In the genomic region with DNA sequence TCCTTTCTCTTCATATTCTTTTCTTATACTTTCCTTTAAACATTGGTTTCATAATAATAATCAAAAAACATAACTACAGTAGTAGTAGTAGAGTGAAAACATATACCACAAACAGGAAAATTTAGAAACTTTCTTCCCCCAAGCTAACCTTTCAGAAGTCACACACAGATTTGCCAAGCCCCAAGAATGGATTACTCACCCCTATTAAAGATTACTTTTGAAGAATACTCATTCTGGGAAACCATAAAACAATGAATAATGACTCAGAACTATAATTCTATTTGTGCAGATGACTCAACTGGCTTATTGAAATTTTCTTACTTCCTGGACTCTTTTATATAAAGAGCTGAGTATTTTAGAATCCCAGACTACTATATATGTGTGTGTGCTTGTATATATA, we compare ENCODE assay signal across 8 cellular contexts.
DNase-seq lines count a peak whose midpoint lies in the region; ATAC-seq and TF ChIP-seq lines count a peak whose summit lies in the region.

No MANE protein-coding gene starts in this region.

- H3K9me2 ChIP-seq in PC-9 (ENCODE audit: insufficient read depth) (no peaks in the 10 kb centered on the region), OCI-LY7 (ENCODE audit: insufficient read depth, low read length) (no peaks in the 10 kb centered on the region)

- H3F3A ChIP-seq in PC-9 (ENCODE audit: insufficient read depth, low read depth): peaks cover 26% of the 10 kb centered on the region

- H3K4me2 ChIP-seq in PC-9 (0 out of 2 replicates have a peak overlapping the region, but pooled peaks have one; percentile 27), OCI-LY7 (ENCODE audit: low read length) (no peak overlapping the region)

- peaks cover 1 to 24% (median 5%) of the 10 kb centered on the region in 5 donors for H3K27me3 Mint-ChIP-seq in naive thymus-derived CD8-positive, alpha-beta T cell

- DNase-seq in PC-9: peak in 1 of 2 experiments; percentile 87
- peak; percentile 89 for DNase-seq in kidney glomerular epithelial cell (lab: John Stamatoyannopoulos, UW)
- DNase-seq in OCI-LY7 (ENCODE audit: low spot score): no peak
- no peak for DNase-seq in NCI-H128 (lab: John Stamatoyannopoulos, UW; ENCODE audit: unreplicated experiment)
- no peak for DNase-seq in NCI-H187 treated with DMSO at 0.1 percent for 48 hours (lab: John Stamatoyannopoulos, UW)
- no peak for DNase-seq in naive thymus-derived CD8-positive, alpha-beta T cell

- H3K4me3 ChIP-seq in PC-9: no peak overlapping the region
- H3K4me3 ChIP-seq in OCI-LY7 (ENCODE audit: low read depth, low read length, poor library complexity, severe bottlenecking): no peak overlapping the region

- H3K4me1 ChIP-seq in PC-9 (replicated peaks; ENCODE audit: insufficient read depth): peaks cover 33% of the 10 kb centered on the region
- no peaks in the 10 kb centered on the region for H3K4me1 ChIP-seq in OCI-LY7 (ENCODE audit: insufficient read depth, low read length, poor library complexity, severe bottlenecking)

- TF ChIP-seq CTCF in PC-9 (conservative IDR thresholded peaks at IDR 0.05) (no peak), OCI-LY7 (conservative IDR thresholded peaks at IDR 0.05; ENCODE audit: low read length) (no peak)

- H3K27ac Mint-ChIP-seq in naive thymus-derived CD8-positive, alpha-beta T cell: no peak overlapping the region

- intact Hi-C loops in PC-9 (cut with micrococcal nuclease; ENCODE audit: unreplicated experiment) (loop anchor here (2.0 to 10.0 kb wide), 2 partner anchors 14 to 1662 kb away; partner anchors contain the start of gene PHACTR2), OCI-LY7 (cut with micrococcal nuclease; ENCODE audit: unreplicated experiment) (no loop called here)

- POLR2A ChIA-PET in PC-9 (lab: Charles Lee; ENCODE audit: unreplicated experiment): interaction anchor here (0.5 kb wide), 1 partner anchor 64 kb away, joined by 4 read pairs; no protein-coding TSS in a partner anchor
- POLR2A ChIA-PET in OCI-LY7 (lab: Charles Lee): interaction anchor here (0.6 kb wide), 1 partner anchor 1922 kb away, joined by 3 read pairs; no protein-coding TSS in a partner anchor
- POLR2A ChIA-PET in naive thymus-derived CD8-positive, alpha-beta T cell (lab: Charles Lee): no interaction called here

- H3K36me3 Mint-ChIP-seq in naive thymus-derived CD8-positive, alpha-beta T cell: no peaks in the 10 kb centered on the region

- H3K27ac ChIP-seq in PC-9 (peak overlapping the region; percentile 72), OCI-LY7 (ENCODE audit: low read depth, low read length, poor library complexity, severe bottlenecking) (no peak overlapping the region)

- BruUV-seq in PC-9 (replicated peaks; lab: Mats Ljungman, UMichigan): no TSS peak
- no TSS peak for BruUV-seq in OCI-LY7 (replicated peaks; lab: Mats Ljungman, UMichigan)

- H2AFZ ChIP-seq in PC-9: no peak overlapping the region
- H2AFZ ChIP-seq in OCI-LY7 (ENCODE audit: low read length): no peak overlapping the region

- H3K27me3 ChIP-seq in PC-9 (ENCODE audit: insufficient read depth, low read depth): no peaks in the 10 kb centered on the region

- CTCF ChIA-PET in PC-9 (lab: Charles Lee): interaction anchor here (0.6 to 0.7 kb wide), 2 partner anchors 24 to 344 kb away, joined by 5 read pairs; no protein-coding TSS in a partner anchor
- CTCF ChIA-PET in OCI-LY7 (lab: Charles Lee; ENCODE audit: unreplicated experiment): no interaction called here

- H3K9me3 ChIP-seq in PC-9 (ENCODE audit: insufficient read depth, low read depth) (peaks cover 17% of the 10 kb centered on the region; the same call in 1 of the 2 replicates), OCI-LY7 (ENCODE audit: low read length) (no peaks in the 10 kb centered on the region)

- no peaks in the 10 kb centered on the region for H4K20me1 ChIP-seq in PC-9 (ENCODE audit: insufficient read depth)
- no peaks in the 10 kb centered on the region for H4K20me1 ChIP-seq in OCI-LY7 (ENCODE audit: insufficient read depth, low read length)

- ATAC-seq in GM18517 (IDR thresholded peaks at IDR 0.05; ENCODE audit: unreplicated experiment): peak; percentile 92
- ATAC-seq in HG02588 (IDR thresholded peaks at IDR 0.05; ENCODE audit: unreplicated experiment): peak; percentile 70
- ATAC-seq in naive thymus-derived CD8-positive, alpha-beta T cell: no peak

- H3K79me2 ChIP-seq in PC-9 (ENCODE audit: low read depth) (no peaks in the 10 kb centered on the region), OCI-LY7 (ENCODE audit: insufficient read depth, low read depth, low read length) (no peaks in the 10 kb centered on the region)

- H3K4me3 Mint-ChIP-seq in naive thymus-derived CD8-positive, alpha-beta T cell: no peak overlapping the region

- H3K36me3 ChIP-seq in PC-9 (ENCODE audit: low read depth) (no peaks in the 10 kb centered on the region), OCI-LY7 (ENCODE audit: insufficient read depth, low read length) (no peaks in the 10 kb centered on the region)

- peaks cover 0 to under 1% (median 0%) of the 10 kb centered on the region in 9 donors for H3K9me3 Mint-ChIP-seq in naive thymus-derived CD8-positive, alpha-beta T cell

- H3K4me1 Mint-ChIP-seq in naive thymus-derived CD8-positive, alpha-beta T cell: peaks cover 0 to 6% (median 3%) of the 10 kb centered on the region in 4 donors

Comparison
In these comparisons a context has a peak if more than half of its experiments do, and no peak if none do; other contexts are left out.
1. ATAC-seq: peak in GM18517 (single experiment) and HG02588 (single experiment); none in naive thymus-derived CD8-positive, alpha-beta T cell (0 of 2).